In the genomic region with DNA sequence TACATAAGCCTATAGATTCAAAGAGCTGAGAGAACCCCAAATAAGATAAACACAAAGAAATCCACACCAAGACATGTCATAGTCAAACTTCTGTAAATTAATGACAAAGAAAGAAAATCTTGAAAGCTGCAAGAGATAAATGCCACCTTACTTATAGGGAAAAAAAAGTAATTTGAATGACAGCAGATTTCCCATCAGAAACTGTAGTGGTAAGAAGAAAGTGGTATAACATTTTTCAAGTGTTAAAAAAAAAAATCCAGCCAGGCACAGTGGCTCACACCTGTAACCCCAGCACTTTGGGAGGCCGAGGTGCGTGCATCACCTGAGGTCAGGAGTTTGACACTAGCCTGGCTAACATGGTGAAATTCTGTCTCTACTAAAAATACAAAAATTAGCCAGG, we compare ENCODE assay signal across 27 cellular contexts. TPM values are rescaled to one million over a fixed set of nuclear protein-coding genes. Genes with fewer than 3 reads are reported as not detected.
"Had no signal": no experiment of that assay in that cellular context is flagged by ENCODE, and none has a peak within 500 bp of the region (broad histone marks: within the 10 kb centered on the region; RNA-seq: fewer than 3 reads in every experiment).

No MANE protein-coding gene starts in this region.

- DNase-seq: dermis blood vessel endothelial cell; dorsolateral prefrontal cortex; effector CD4-positive, alpha-beta T cell; effector memory CD4-positive, alpha-beta T cell; erythroblast; esophagus squamous epithelium; foreskin fibroblast; foreskin melanocyte; gastrocnemius medialis; glutamatergic neuron; heart right ventricle; hippocampal formation; left cardiac atrium; left lung; left ventricle myocardium superior; lower lobe of right lung; mesenchymal stem cell; mucosa of descending colon; naive B cell had no signal

- H3K9me3 ChIP-seq: esophagus squamous epithelium, gastrocnemius medialis had no signal

- H3K27ac ChIP-seq: coronary artery, dorsolateral prefrontal cortex, epithelial cell of prostate, esophagus squamous epithelium, gastrocnemius medialis, heart right ventricle, left lung, lower lobe of right lung had no signal

- H3K4me1 ChIP-seq: esophagus squamous epithelium, gastrocnemius medialis, heart right ventricle, left lung, lower lobe of right lung had no signal

- H3K4me3 ChIP-seq: coronary artery, dorsolateral prefrontal cortex, esophagus squamous epithelium, gastrocnemius medialis, heart right ventricle, left lung, lower lobe of right lung, mucosa of descending colon had no signal

- H3K36me3 ChIP-seq: esophagus squamous epithelium, gastrocnemius medialis, heart right ventricle, left lung, lower lobe of right lung had no signal

- FAIRE-seq: colon, endometrium, islet of Langerhans, keratinocyte had no signal

- ATAC-seq: esophagus mucosa, gastrocnemius medialis, heart right ventricle, left cardiac atrium, left lung, left ventricle myocardium superior, lower lobe of right lung, mucosa of descending colon had no signal

- H3K27me3 ChIP-seq: dorsolateral prefrontal cortex, esophagus squamous epithelium, gastrocnemius medialis, heart right ventricle, left lung had no signal

RNA-seq across cellular contexts. Expression of a gene that starts 44.7 kb away (rescaled TPM):
- total RNA-seq: kidney epithelial cell had no signal
- polyA plus RNA-seq: keratinocyte had no signal
